ENCODE assay signal across 10 cellular contexts in the genomic region with DNA sequence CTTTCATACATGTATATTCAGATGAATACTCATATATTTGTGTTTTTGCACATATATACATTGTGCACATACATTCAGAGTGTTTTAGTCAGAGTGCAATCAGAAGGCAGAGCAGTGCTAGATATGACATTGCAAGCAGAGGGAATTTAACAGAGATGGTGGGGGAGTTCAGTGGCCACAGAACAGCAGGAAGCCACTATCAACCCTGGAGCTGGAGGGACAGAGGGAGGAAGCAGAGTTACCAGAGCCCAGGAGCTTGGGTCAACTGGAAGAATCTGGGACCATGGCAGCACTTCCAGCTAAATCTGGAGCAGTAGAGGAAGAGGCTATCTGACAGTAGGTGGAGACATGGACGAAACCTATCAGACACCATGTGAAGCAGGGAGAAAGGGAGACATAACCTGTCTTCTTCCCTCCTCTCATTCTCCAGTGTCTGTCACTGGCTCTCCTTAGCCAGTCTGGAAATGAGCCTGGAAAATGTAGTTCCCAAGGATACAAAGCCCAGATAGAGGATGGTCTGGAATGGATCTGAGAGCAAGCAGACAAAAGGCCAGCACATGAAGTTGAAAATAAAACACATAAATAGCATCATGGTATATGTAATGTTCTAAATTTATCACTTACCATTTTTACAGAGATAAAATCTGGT. TPM values are rescaled to one million over a fixed set of nuclear protein-coding genes. Genes with fewer than 3 reads are reported as not detected.
DNase-seq lines count a peak whose midpoint lies in the region; ATAC-seq and TF ChIP-seq lines count a peak whose summit lies in the region.
"Had no signal": no experiment of that assay in that cellular context is flagged by ENCODE, and none has a peak within 500 bp of the region (broad histone marks: within the 10 kb centered on the region; RNA-seq: fewer than 3 reads in every experiment).

No MANE protein-coding gene starts in this region.

- TF ChIP-seq POLR2A in stomach (IDR thresholded peaks at IDR 0.05), result no peak

- no peaks in the 10 kb centered on the region for H3K9me3 ChIP-seq in stomach
- H3K9me3 ChIP-seq: adrenal gland, pancreas had no signal

- H3K4me1 ChIP-seq in stomach, result peaks cover 0 to 25% (median 21%) of the 10 kb centered on the region in 4 donors
- H3K4me1 ChIP-seq: pancreas had no signal

- peak overlapping the region; percentile 48 for H3K27ac Mint-ChIP-seq in activated CD4-positive, alpha-beta T cell treated with anti-CD3 and anti-CD28 coated beads, Interleukin-2, amount 10 ng/mL, durations not matched to agents 24 days and 14 days
- peak overlapping the region; percentile 93 for H3K27ac Mint-ChIP-seq in activated B cell treated with CpG ODN at 0.5 μM for 24 hours

- intact Hi-C loops in activated CD4-positive, alpha-beta T cell treated with anti-CD3 and anti-CD28 coated beads, Interleukin-2, amount 10 ng/mL, durations not matched to agents 24 days and 14 days (cut with micrococcal nuclease), result loop anchor here (1.0 to 10.0 kb wide), 3 partner anchors 71 to 666 kb away; partner anchors contain the start of gene SEPTIN7
- intact Hi-C loops in activated B cell treated with CpG ODN at 0.5 μM for 24 hours (cut with micrococcal nuclease), result loop anchor here (1.0 to 10.0 kb wide), 6 partner anchors 14 to 692 kb away; partner anchors contain the start of genes DPY19L1, EEPD1, HERPUD2 and SEPTIN7
- intact Hi-C loops in left ventricle myocardium superior (cut with micrococcal nuclease), result no loop called here
- intact Hi-C loops in stomach (cut with DNase I; ENCODE audit: low total_unique reads), result no loop called here

- POLR2A ChIA-PET in activated B cell treated with CpG ODN at 0.5 μM for 24 hours (lab: Charles Lee), result interaction anchor here (0.6 to 11.4 kb wide), 13 partner anchors 7 to 638 kb away, joined by 3 to 442 read pairs (median 4); partner anchors contain the start of genes HERPUD2 and SEPTIN7
- POLR2A ChIA-PET in HEK293T (lab: Yijun Ruan, JAX), result interaction anchor here (0.6 kb wide), 1 partner anchor 33 kb away, joined by 3 read pairs; no protein-coding TSS in a partner anchor

- no peaks in the 10 kb centered on the region for H3K36me3 Mint-ChIP-seq in activated CD4-positive, alpha-beta T cell treated with anti-CD3 and anti-CD28 coated beads, Interleukin-2, amount 10 ng/mL, durations not matched to agents 24 days and 14 days (ENCODE audit: low read depth)
- H3K36me3 Mint-ChIP-seq in activated B cell treated with CpG ODN at 0.5 μM for 24 hours (ENCODE audit: low read depth), result no peaks in the 10 kb centered on the region

- peaks cover 9% of the 10 kb centered on the region for H3K27me3 Mint-ChIP-seq in activated CD4-positive, alpha-beta T cell treated with anti-CD3 and anti-CD28 coated beads, Interleukin-2, amount 10 ng/mL, durations not matched to agents 24 days and 14 days
- no peaks in the 10 kb centered on the region for H3K27me3 Mint-ChIP-seq in activated B cell treated with CpG ODN at 0.5 μM for 24 hours

- H3K27me3 ChIP-seq in stomach, result no peaks in the 10 kb centered on the region
- H3K27me3 ChIP-seq: adrenal gland, pancreas had no signal

- H3K27ac ChIP-seq in stomach, result peak overlapping the region in 3 of 5 donors; percentile 35 to 74 (median 55)
- H3K27ac ChIP-seq: adrenal gland, pancreas had no signal

- H3K4me3 ChIP-seq in stomach, result no peak overlapping the region
- H3K4me3 ChIP-seq: adrenal gland, pancreas had no signal

- TF ChIP-seq EP300 in stomach (IDR thresholded peaks at IDR 0.05), result no peak

- no peak for ATAC-seq in activated B cell treated with CpG ODN at 0.5 μM for 24 hours (ENCODE audit: low read depth)
- ATAC-seq in left ventricle myocardium superior, result peak; percentile 90

- H3K4me1 Mint-ChIP-seq in activated CD4-positive, alpha-beta T cell treated with anti-CD3 and anti-CD28 coated beads, Interleukin-2, amount 10 ng/mL, durations not matched to agents 24 days and 14 days, result peaks cover 44% of the 10 kb centered on the region
- peaks cover 94% of the 10 kb centered on the region for H3K4me1 Mint-ChIP-seq in activated B cell treated with CpG ODN at 0.5 μM for 24 hours

- no peaks in the 10 kb centered on the region for H3K36me3 ChIP-seq in stomach
- H3K36me3 ChIP-seq: adrenal gland, pancreas had no signal

- CTCF ChIA-PET in activated B cell treated with CpG ODN at 0.5 μM for 24 hours (lab: Charles Lee), result interaction anchor here (0.6 to 7.2 kb wide), 7 partner anchors 12 to 156 kb away, joined by 3 to 96 read pairs (median 6); partner anchors contain the start of gene SEPTIN7
- CTCF ChIA-PET in HEK293T (lab: Yijun Ruan, JAX), result no interaction called here

- DNase-seq in activated CD4-positive, alpha-beta T cell treated with anti-CD3 and anti-CD28 coated beads, Interleukin-2, amount 10 ng/mL, durations not matched to agents 24 days and 14 days, result no peak
- no peak for DNase-seq in activated CD4-positive, alpha-beta T cell treated with anti-CD3 and anti-CD28 coated beads for 4 hours
- no peak for DNase-seq in activated B cell treated with CpG ODN at 0.5 μM for 24 hours
- no peak for DNase-seq in left ventricle myocardium superior
- no peak for DNase-seq in stomach
- no peak for DNase-seq in HEK293T (ENCODE audit: extremely low spot score)
- DNase-seq in NCI-H1694 treated with DMSO at 0.1 percent for 48 hours (lab: John Stamatoyannopoulos, UW), result no peak
- no peak for DNase-seq in DMS53 (lab: John Stamatoyannopoulos, UW)
- DNase-seq: adrenal gland, pancreas had no signal

- WGBS in stomach, 5 donors, result 50 to 92% (median 85%) methylated on average over 1 of the region's 1 CpG

- TF ChIP-seq CTCF in activated B cell treated with CpG ODN at 0.5 μM for 24 hours (IDR thresholded peaks at IDR 0.05) (no peak), stomach (IDR thresholded peaks at IDR 0.05) (no peak)

- H3K9me3 Mint-ChIP-seq in activated CD4-positive, alpha-beta T cell treated with anti-CD3 and anti-CD28 coated beads, Interleukin-2, amount 10 ng/mL, durations not matched to agents 24 days and 14 days, result no peaks in the 10 kb centered on the region
- no peaks in the 10 kb centered on the region for H3K9me3 Mint-ChIP-seq in activated B cell treated with CpG ODN at 0.5 μM for 24 hours

- H3K4me3 Mint-ChIP-seq in activated CD4-positive, alpha-beta T cell treated with anti-CD3 and anti-CD28 coated beads, Interleukin-2, amount 10 ng/mL, durations not matched to agents 24 days and 14 days, result peak overlapping the region; percentile 13
- peak overlapping the region; percentile 70 for H3K4me3 Mint-ChIP-seq in activated B cell treated with CpG ODN at 0.5 μM for 24 hours

TF ChIP-seq in HEK293T, 16 proteins besides CTCF, POLR2A, EP300 and RAD21:
- no peak for TF ChIP-seq CTBP1 (IDR thresholded peaks at IDR 0.05; ENCODE audit: borderline replicate concordance)

RNA-seq across cellular contexts. Expression of gene HERPUD2, which starts 33.6 kb away (rescaled TPM):
- 20.3 and 20.4 TPM in 2 replicates for total RNA-seq in activated CD4-positive, alpha-beta T cell treated with anti-CD3 and anti-CD28 coated beads, Interleukin-2, amount 10 ng/mL, durations not matched to agents 24 days and 14 days
- 26.2 and 31.5 TPM in 2 replicates for total RNA-seq in activated B cell treated with CpG ODN at 0.5 μM for 24 hours
- total RNA-seq in left ventricle myocardium superior, result 15.0 TPM
- total RNA-seq in stomach, result 10 to 100 TPM in 3 of 5 donors, 1 to 10 TPM in 2; 1.4 to 26.7 (median 10.7) TPM
- polyA plus RNA-seq in stomach, result 1 to 10 TPM; 7.1 to 9.9 (median 8.1) TPM

Comparison
In these comparisons a context has a peak if more than half of its experiments do, and no peak if none do; other contexts are left out.
1. intact Hi-C loops: an anchor here in activated CD4-positive, alpha-beta T cell treated with anti-CD3 and anti-CD28 coated beads, Interleukin-2, amount 10 ng/mL, durations not matched to agents 24 days and 14 days (1.0 to 10.0 kb wide) and activated B cell treated with CpG ODN at 0.5 μM for 24 hours (1.0 to 10.0 kb wide); none called in left ventricle myocardium superior and stomach.